12 cellular contexts compared by ENCODE assay signal in genomic region chr11:132024587-132025295, GRCh38.
DNase-seq lines count a peak whose midpoint lies in the region; ATAC-seq, FAIRE-seq and TF ChIP-seq lines count a peak whose summit lies in the region.
"Had no signal": no experiment of that assay in that cellular context is flagged by ENCODE, and none has a peak within 500 bp of the region (broad histone marks: within the 10 kb centered on the region; RNA-seq: fewer than 3 reads in every experiment).

No MANE protein-coding gene starts in this region.

- no peak overlapping the region for H2BK12ac ChIP-seq in neuronal stem cell (ENCODE audit: low read length)

- no peak overlapping the region for H3K14ac ChIP-seq in neuronal stem cell (ENCODE audit: low read length)

- no peak overlapping the region for H2BK15ac ChIP-seq in neuronal stem cell (ENCODE audit: low read length)

- H3K27ac ChIP-seq in HUES48 (ENCODE audit: low read depth, low read length) (peak overlapping the region; percentile 73), esophagus muscularis mucosa (replicated peaks in 1 of 4) (no peak overlapping the region), neuronal stem cell (replicated peaks; ENCODE audit: low read length) (no peak overlapping the region)
- H3K27ac ChIP-seq: heart left ventricle, neural progenitor cell had no signal

- peak; percentile 47 for DNase-seq in esophagus muscularis mucosa (ENCODE audit: extremely low spot score)
- DNase-seq in urothelium cell line (ENCODE audit: low spot score): peak; percentile 62
- DNase-seq in neuronal stem cell (ENCODE audit: low spot score): no peak
- no peak for DNase-seq in hippocampal formation (lab: John Stamatoyannopoulos, UW)
- no peak for DNase-seq in activated CD4-positive, alpha-beta T cell treated with anti-CD3 and anti-CD28 coated beads, Interleukin-2, amount 50 U/mL, for 48 hours
- DNase-seq: activated B cell treated with CpG ODN at 0.5 μM for 24 hours, heart left ventricle, KG1 had no signal

- no peak overlapping the region for H3K23ac ChIP-seq in neuronal stem cell (ENCODE audit: low read depth, low read length, poor library complexity)

- WGBS in esophagus muscularis mucosa: 74% methylated on average over 8 of the region's 8 CpGs
- no CpG with 5 or more reads among the region's 8 CpGs for WGBS in neuronal stem cell (ENCODE audit: extremely low coverage in 2 of 2, insufficient read length in 2 of 2, insufficient replicate concordance in 1 of 2), 2 donors

- ATAC-seq in GM19035 (IDR thresholded peaks at IDR 0.05; ENCODE audit: unreplicated experiment): peak; percentile 76

- H4K91ac ChIP-seq in neuronal stem cell (ENCODE audit: low read depth, low read length, poor library complexity): no peak overlapping the region

- no peak for FAIRE-seq in urothelium cell line (lab: Jason Lieb, UNC)
- FAIRE-seq: H1 had no signal

- H3K36me3 ChIP-seq in HUES48 (ENCODE audit: control insufficient read depth, insufficient read depth, low read length) (no peaks in the 10 kb centered on the region), esophagus muscularis mucosa (no peaks in the 10 kb centered on the region), neuronal stem cell (replicated peaks in 1 of 2; ENCODE audit: control insufficient read depth in 2 of 2, insufficient read depth in 2 of 2, low read length in 2 of 2) (no peaks in the 10 kb centered on the region)
- H3K36me3 ChIP-seq: heart left ventricle, neural progenitor cell had no signal

- no peak overlapping the region for H2BK120ac ChIP-seq in neuronal stem cell (ENCODE audit: low read depth, low read length)

- H2AK5ac ChIP-seq in neuronal stem cell (ENCODE audit: low read depth, low read length): no peak overlapping the region

- H3K4me2 ChIP-seq in neuronal stem cell (ENCODE audit: insufficient read depth, low read length, poor library complexity, severe bottlenecking): no peak overlapping the region
- H3K4me2 ChIP-seq: neural progenitor cell had no signal

- H3K4ac ChIP-seq in neuronal stem cell (ENCODE audit: low read length): no peak overlapping the region

- H3K4me1 ChIP-seq in HUES48 (ENCODE audit: control insufficient read depth, insufficient read depth, low read length) (peaks cover 18% of the 10 kb centered on the region; the same call in 1 of the 2 replicates), esophagus muscularis mucosa (peaks cover 4 to 18% (median 6%) of the 10 kb centered on the region in 4 donors), neuronal stem cell (ENCODE audit: control insufficient read depth in 2 of 2, insufficient read depth in 1 of 2, low read depth in 1 of 2, low read length in 2 of 2) (peaks cover 0 to 4% of the 10 kb centered on the region in 2 donors)

- no peak overlapping the region for H4K8ac ChIP-seq in neuronal stem cell (ENCODE audit: low read depth, low read length)

- no peak for TF ChIP-seq CTCF in esophagus muscularis mucosa (IDR thresholded peaks at IDR 0.05)

- intact Hi-C loops in esophagus muscularis mucosa (cut with DNase I): no loop called here

- no peak for TF ChIP-seq EP300 in esophagus muscularis mucosa (IDR thresholded peaks at IDR 0.05)

- no peak overlapping the region for H3K18ac ChIP-seq in neuronal stem cell (ENCODE audit: low read length)

- no peak overlapping the region for H3K9ac ChIP-seq in HUES48 (ENCODE audit: low read depth, low read length)
- no peak overlapping the region for H3K9ac ChIP-seq in neuronal stem cell (ENCODE audit: low read depth, low read length, poor library complexity)
- H3K9ac ChIP-seq: neural progenitor cell had no signal

- no peak overlapping the region for H2BK5ac ChIP-seq in neuronal stem cell (ENCODE audit: low read length)

- H3K9me3 ChIP-seq in HUES48 (ENCODE audit: control insufficient read depth, insufficient read depth, low read length) (no peaks in the 10 kb centered on the region), esophagus muscularis mucosa (no peaks in the 10 kb centered on the region), neuronal stem cell (replicated peaks in 1 of 2; ENCODE audit: control insufficient read depth in 2 of 2, insufficient read depth in 1 of 2, low read depth in 1 of 2, low read length in 2 of 2) (no peaks in the 10 kb centered on the region)

- H3K27me3 ChIP-seq in HUES48 (ENCODE audit: control insufficient read depth, insufficient read depth, low read length) (no peaks in the 10 kb centered on the region), esophagus muscularis mucosa (no peaks in the 10 kb centered on the region), neuronal stem cell (ENCODE audit: control insufficient read depth in 3 of 3, insufficient read depth in 3 of 3, low read depth in 1 of 3, low read length in 3 of 3) (peaks cover 0 to 2% (median 0%) of the 10 kb centered on the region in 3 experiments)
- H3K27me3 ChIP-seq: heart left ventricle, neural progenitor cell had no signal

- H3K79me1 ChIP-seq in neuronal stem cell (ENCODE audit: low read depth, low read length): no peaks in the 10 kb centered on the region

- TF ChIP-seq POLR2A in esophagus muscularis mucosa (IDR thresholded peaks at IDR 0.05; ENCODE audit: low read depth): no peak

- H2AFZ ChIP-seq in neuronal stem cell (ENCODE audit: low read length): no peak overlapping the region
- H2AFZ ChIP-seq: neural progenitor cell had no signal

- H3K4me3 ChIP-seq in HUES48 (ENCODE audit: low read depth, low read length): no peak overlapping the region
- no peak overlapping the region for H3K4me3 ChIP-seq in esophagus muscularis mucosa
- H3K4me3 ChIP-seq in neuronal stem cell (ENCODE audit: low read length in 2 of 2): no peak overlapping the region
- H3K4me3 ChIP-seq: heart left ventricle, neural progenitor cell had no signal

Comparison
In these comparisons a context has a peak if more than half of its experiments do, and no peak if none do; other contexts are left out.
1. DNase-seq: peak in esophagus muscularis mucosa (single experiment) and urothelium cell line (single experiment); none in neuronal stem cell (single experiment), hippocampal formation (0 of 2) and activated CD4-positive, alpha-beta T cell treated with anti-CD3 and anti-CD28 coated beads, Interleukin-2, amount 50 U/mL, for 48 hours (0 of 2).